14 cellular contexts compared by ENCODE assay signal in genomic region chr4:145307763-145308430, GRCh38.
"Had no signal": no experiment of that assay in that cellular context is flagged by ENCODE, and none has a peak within 500 bp of the region (broad histone marks: within the 10 kb centered on the region; RNA-seq: fewer than 3 reads in every experiment).

No MANE protein-coding gene starts in this region.

- H2AFZ ChIP-seq: neural progenitor cell had no signal

- H3K4me3 ChIP-seq: coronary artery, neural progenitor cell, ovary, tibial artery, vagina had no signal

- H3K36me3 ChIP-seq: neural progenitor cell, ovary, tibial artery, vagina had no signal

- H3K4me1 Mint-ChIP-seq: neural progenitor cell had no signal

- H3K9ac ChIP-seq: neural progenitor cell had no signal

- H3K27ac Mint-ChIP-seq: activated CD4-positive, alpha-beta memory T cell treated with anti-CD3 and anti-CD28 coated beads, Interleukin-2, amount 10 ng/mL, durations not matched to agents 7 days and 5 days; neural progenitor cell had no signal

- DNase-seq: activated CD4-positive, alpha-beta memory T cell treated with anti-CD3 and anti-CD28 coated beads, Interleukin-2, amount 10 ng/mL, durations not matched to agents 7 days and 5 days; activated CD8-positive, alpha-beta memory T cell treated with anti-CD3 and anti-CD28 coated beads, Interleukin-2, amount 50 U/mL, for 48 hours; activated effector memory CD4-positive, alpha-beta T cell treated with Interleukin-2 at 50 U/mL for 16 hours; central memory CD4-positive, alpha-beta T cell; effector memory CD4-positive, alpha-beta T cell; hippocampal formation; kidney glomerular epithelial cell; ovary; stimulated activated CD4-positive, alpha-beta T cell treated with anti-CD3 and anti-CD28 coated beads, Interleukin-4, amount 100 ng/mL, for 1 hour; tibial artery had no signal

- H3K4me3 Mint-ChIP-seq: activated CD4-positive, alpha-beta memory T cell treated with anti-CD3 and anti-CD28 coated beads, Interleukin-2, amount 10 ng/mL, durations not matched to agents 7 days and 5 days; neural progenitor cell had no signal

- H3K27ac ChIP-seq: coronary artery, epithelial cell of prostate, neural progenitor cell, ovary, tibial artery, vagina had no signal

- H3K36me3 Mint-ChIP-seq: neural progenitor cell had no signal

- H3K27me3 ChIP-seq: neural progenitor cell, ovary, tibial artery, vagina had no signal

- H3K4me2 ChIP-seq: neural progenitor cell had no signal

- H3K4me1 ChIP-seq: neural progenitor cell, tibial artery, vagina had no signal

- H3K9me3 ChIP-seq: ovary, tibial artery, vagina had no signal

- H3K9me3 Mint-ChIP-seq: activated CD4-positive, alpha-beta memory T cell treated with anti-CD3 and anti-CD28 coated beads, Interleukin-2, amount 10 ng/mL, durations not matched to agents 7 days and 5 days; neural progenitor cell had no signal
